ENCODE assay signal across 7 cellular contexts in genomic region chr2:194824450-194824849, GRCh38.
"Had no signal": no experiment of that assay in that cellular context is flagged by ENCODE, and none has a peak within 500 bp of the region (broad histone marks: within the 10 kb centered on the region; RNA-seq: fewer than 3 reads in every experiment).

No MANE protein-coding gene starts in this region.

- FAIRE-seq: HTR-8/SVneo, K562 had no signal

- ATAC-seq: K562 had no signal

- H3K4me2 ChIP-seq: KMS-11 had no signal

- H3K27ac ChIP-seq: HL-60, KMS-11 had no signal

- H3K4me3 ChIP-seq: K562 had no signal

- H3K9ac ChIP-seq: KMS-11 had no signal

- DNase-seq: IMR-90, KBM-7, KG1 had no signal
